In the genomic region with DNA sequence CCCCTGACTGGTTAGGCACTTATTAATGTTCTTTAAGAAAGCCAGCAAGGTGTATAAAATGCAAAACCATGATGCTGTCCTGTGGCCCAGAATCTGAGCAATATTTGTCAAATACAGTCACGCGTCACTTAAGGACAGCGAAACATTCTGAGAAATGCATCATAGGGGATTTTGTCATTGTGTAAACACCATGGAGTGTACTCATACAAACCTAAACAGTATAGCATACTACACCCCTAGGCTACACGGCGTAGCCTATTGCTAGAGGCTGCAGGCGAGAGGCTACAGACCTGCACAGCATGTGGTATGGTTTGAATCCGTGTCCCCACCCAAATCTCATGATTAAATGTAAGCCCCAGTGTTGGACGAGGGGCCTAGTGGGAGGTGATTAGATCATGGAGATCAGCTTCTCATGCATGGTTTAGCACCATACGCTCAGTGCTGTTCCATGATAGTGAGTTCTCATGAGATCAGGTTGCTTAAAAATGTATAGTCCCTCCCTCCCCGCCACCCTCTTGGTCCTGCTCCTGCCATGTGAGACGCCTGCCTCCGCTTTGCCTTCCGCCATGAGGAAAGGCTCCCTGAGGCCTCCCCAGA, we compare ENCODE assay signal across 22 cellular contexts.
"Had no signal": no experiment of that assay in that cellular context is flagged by ENCODE, and none has a peak within 500 bp of the region (broad histone marks: within the 10 kb centered on the region; RNA-seq: fewer than 3 reads in every experiment).

No MANE protein-coding gene starts in this region.

- H3K4me3 ChIP-seq: colonic mucosa, hepatocyte, lung, prostate gland, spleen, tibial nerve had no signal

- H2AFZ ChIP-seq: hepatocyte, parathyroid adenoma had no signal

- H3K27me3 ChIP-seq: colonic mucosa, foreskin keratinocyte, hepatocyte, spleen, tibial nerve had no signal

- H3K4me2 ChIP-seq: hepatocyte had no signal

- H3K4me3 Mint-ChIP-seq: natural killer cell treated with Interleukin-12 subunit alpha and Interleukin-12 subunit beta and Interleukin-15 and Interleukin-18, amount 100 ng/mL, for 72 hours; stimulated activated memory B cell treated with anti-CD40 and anti-IgM and Interleukin-4, amounts not matched to agents 10 μg/mL and 1 μg/mL and 100 μg/mL, for 72 hours; stimulated activated naive CD8-positive, alpha-beta T cell treated with anti-CD3 and anti-CD28 coated beads, Interleukin-15, Interleukin-2, amounts not matched to agents 100 ng/mL and 50 ng/mL, for 24 hours had no signal

- DNase-seq: colonic mucosa; dermis blood vessel endothelial cell; erythroblast; foreskin keratinocyte; kidney; left colon; left ventricle myocardium superior; mesenchymal stem cell; midbrain; spleen; stimulated activated CD4-positive, alpha-beta T cell treated with anti-CD3 and anti-CD28 coated beads, Interleukin-15, amount 100 ng/mL, for 24 hours; stimulated activated CD4-positive, alpha-beta T cell treated with anti-CD3 and anti-CD28 coated beads, Interleukin-1b, Interleukin-23, amount 100 ng/mL, for 48 hours; stimulated activated CD4-positive, alpha-beta T cell treated with anti-CD3 and anti-CD28 coated beads, Interleukin-4, amount 100 ng/mL, for 24 hours had no signal

- ATAC-seq: foreskin keratinocyte; left colon; natural killer cell treated with Interleukin-12 subunit alpha and Interleukin-12 subunit beta and Interleukin-15 and Interleukin-18, amount 100 ng/mL, for 72 hours; sciatic nerve; stimulated activated memory B cell treated with anti-CD40 and anti-IgM and Interleukin-4, amounts not matched to agents 10 μg/mL and 1 μg/mL and 100 μg/mL, for 72 hours had no signal

- H3K27ac ChIP-seq: colonic mucosa, foreskin keratinocyte, hepatocyte, parathyroid adenoma, prostate gland, spleen, tibial nerve had no signal

- H3K27me3 Mint-ChIP-seq: natural killer cell treated with Interleukin-12 subunit alpha and Interleukin-12 subunit beta and Interleukin-15 and Interleukin-18, amount 100 ng/mL, for 72 hours; stimulated activated memory B cell treated with anti-CD40 and anti-IgM and Interleukin-4, amounts not matched to agents 10 μg/mL and 1 μg/mL and 100 μg/mL, for 72 hours; stimulated activated naive CD8-positive, alpha-beta T cell treated with anti-CD3 and anti-CD28 coated beads, Interleukin-15, Interleukin-2, amounts not matched to agents 100 ng/mL and 50 ng/mL, for 24 hours had no signal

- H3K36me3 ChIP-seq: colonic mucosa, prostate gland had no signal

- H3K4me1 ChIP-seq: colonic mucosa, foreskin keratinocyte, parathyroid adenoma, prostate gland, tibial nerve had no signal

- H3K9me3 ChIP-seq: colonic mucosa, prostate gland, tibial nerve had no signal

- H3K79me2 ChIP-seq: hepatocyte, parathyroid adenoma had no signal

- FAIRE-seq: kidney had no signal

- H3K9me3 Mint-ChIP-seq: natural killer cell treated with Interleukin-12 subunit alpha and Interleukin-12 subunit beta and Interleukin-15 and Interleukin-18, amount 100 ng/mL, for 72 hours had no signal

- H3K27ac Mint-ChIP-seq: natural killer cell treated with Interleukin-12 subunit alpha and Interleukin-12 subunit beta and Interleukin-15 and Interleukin-18, amount 100 ng/mL, for 72 hours; stimulated activated memory B cell treated with anti-CD40 and anti-IgM and Interleukin-4, amounts not matched to agents 10 μg/mL and 1 μg/mL and 100 μg/mL, for 72 hours; stimulated activated naive CD8-positive, alpha-beta T cell treated with anti-CD3 and anti-CD28 coated beads, Interleukin-15, Interleukin-2, amounts not matched to agents 100 ng/mL and 50 ng/mL, for 24 hours had no signal

- H3K9ac ChIP-seq: parathyroid adenoma had no signal
